ENCODE assay signal across 8 cellular contexts in genomic region chr12:50825372-50825838, GRCh38. TPM values are rescaled to one million over a fixed set of nuclear protein-coding genes. Genes with fewer than 3 reads are reported as not detected.
DNase-seq lines count a peak whose midpoint lies in the region; ATAC-seq and TF ChIP-seq lines count a peak whose summit lies in the region.

No MANE protein-coding gene starts in this region.

- peak; percentile 43 to 46 for ATAC-seq in activated T-cell treated with anti-CD3 and anti-CD28 coated beads, Interleukin-2, amount 50 U/mL, for 4 hours
- ATAC-seq in activated naive CD4-positive, alpha-beta T cell treated with anti-CD3 and anti-CD28 coated beads, Interleukin-2, amount 50 U/mL, for 72 hours, result peak; percentile 60 to 64
- no peak for ATAC-seq in GM18873 (IDR thresholded peaks at IDR 0.05; ENCODE audit: low FRiP score, unreplicated experiment)
- no peak for ATAC-seq in GM21619 (IDR thresholded peaks at IDR 0.05; ENCODE audit: unreplicated experiment)

- no peak overlapping the region for H3K4me3 Mint-ChIP-seq in activated T-cell treated with anti-CD3 and anti-CD28 coated beads, Interleukin-2, amount 50 U/mL, for 4 hours
- H3K4me3 Mint-ChIP-seq in glutamatergic neuron (ENCODE audit: unreplicated experiment), result no peak overlapping the region

- H3K36me3 Mint-ChIP-seq in activated T-cell treated with anti-CD3 and anti-CD28 coated beads, Interleukin-2, amount 50 U/mL, for 4 hours (ENCODE audit: insufficient read depth), result no peaks in the 10 kb centered on the region
- H3K36me3 Mint-ChIP-seq in activated naive CD4-positive, alpha-beta T cell treated with anti-CD3 and anti-CD28 coated beads, Interleukin-2, amount 50 U/mL, for 72 hours, result no peaks in the 10 kb centered on the region
- H3K36me3 Mint-ChIP-seq in glutamatergic neuron (ENCODE audit: unreplicated experiment), result no peaks in the 10 kb centered on the region

- H3K27me3 Mint-ChIP-seq in activated T-cell treated with anti-CD3 and anti-CD28 coated beads, Interleukin-2, amount 50 U/mL, for 4 hours (ENCODE audit: low read depth), result no peaks in the 10 kb centered on the region
- H3K27me3 Mint-ChIP-seq in glutamatergic neuron (ENCODE audit: unreplicated experiment), result peaks cover 5% of the 10 kb centered on the region

- TF ChIP-seq CTCF in glutamatergic neuron (IDR thresholded peaks at IDR 0.05; ENCODE audit: partially characterized antibody, unreplicated experiment), result peak; percentile 79

- no peak for DNase-seq in activated T-cell treated with anti-CD3 and anti-CD28 coated beads, Interleukin-2, amount 50 U/mL, for 4 hours
- DNase-seq in activated T-cell treated with anti-CD3 and anti-CD28 coated beads, Interleukin-2, amount 50 U/mL, for 1 hour, result no peak
- DNase-seq in NCI-H2107 (lab: John Stamatoyannopoulos, UW) (peak; percentile 46), glutamatergic neuron (no peak), retina (peak; percentile 35)
- DNase-seq in activated naive CD4-positive, alpha-beta T cell treated with anti-CD3 and anti-CD28 coated beads, Interleukin-2, amount 50 U/mL, for 72 hours (ENCODE audit: low spot score in 2 of 2), result no peak

- peak overlapping the region; percentile 53 to 68 for H3K27ac Mint-ChIP-seq in activated naive CD4-positive, alpha-beta T cell treated with anti-CD3 and anti-CD28 coated beads, Interleukin-2, amount 50 U/mL, for 72 hours
- no peak overlapping the region for H3K27ac Mint-ChIP-seq in glutamatergic neuron (ENCODE audit: unreplicated experiment)

- no peaks in the 10 kb centered on the region for H3K9me3 Mint-ChIP-seq in activated T-cell treated with anti-CD3 and anti-CD28 coated beads, Interleukin-2, amount 50 U/mL, for 4 hours
- H3K9me3 Mint-ChIP-seq in activated naive CD4-positive, alpha-beta T cell treated with anti-CD3 and anti-CD28 coated beads, Interleukin-2, amount 50 U/mL, for 72 hours, result no peaks in the 10 kb centered on the region
- H3K9me3 Mint-ChIP-seq in glutamatergic neuron (ENCODE audit: unreplicated experiment), result no peaks in the 10 kb centered on the region

- H3K4me1 Mint-ChIP-seq in activated T-cell treated with anti-CD3 and anti-CD28 coated beads, Interleukin-2, amount 50 U/mL, for 4 hours (ENCODE audit: low read depth), result peaks cover 6% of the 10 kb centered on the region
- no peaks in the 10 kb centered on the region for H3K4me1 Mint-ChIP-seq in glutamatergic neuron (ENCODE audit: low read depth, unreplicated experiment)

RNA-seq across cellular contexts. Expression of gene TMPRSS12, which starts 17.3 kb away (rescaled TPM):
- total RNA-seq in activated T-cell treated with anti-CD3 and anti-CD28 coated beads, Interleukin-2, amount 50 U/mL, for 4 hours, result not detected
- total RNA-seq in activated naive CD4-positive, alpha-beta T cell treated with anti-CD3 and anti-CD28 coated beads, Interleukin-2, amount 50 U/mL, for 72 hours, result not detected
- not detected for total RNA-seq in glutamatergic neuron (ENCODE audit: unreplicated experiment)

Comparison
In these comparisons a context has a peak if more than half of its experiments do, and no peak if none do; other contexts are left out.
1. ATAC-seq: peak in activated T-cell treated with anti-CD3 and anti-CD28 coated beads, Interleukin-2, amount 50 U/mL, for 4 hours (2 of 2) and activated naive CD4-positive, alpha-beta T cell treated with anti-CD3 and anti-CD28 coated beads, Interleukin-2, amount 50 U/mL, for 72 hours (2 of 2); none in GM18873 (single experiment) and GM21619 (single experiment).
2. DNase-seq: peak in NCI-H2107 (single experiment) and retina (single experiment); none in activated T-cell treated with anti-CD3 and anti-CD28 coated beads, Interleukin-2, amount 50 U/mL, for 4 hours (single experiment), activated T-cell treated with anti-CD3 and anti-CD28 coated beads, Interleukin-2, amount 50 U/mL, for 1 hour (single experiment), activated naive CD4-positive, alpha-beta T cell treated with anti-CD3 and anti-CD28 coated beads, Interleukin-2, amount 50 U/mL, for 72 hours (0 of 2) and glutamatergic neuron (single experiment).